Comparison of ENCODE assay signal across 1 cellular context in genomic region chr3:42635111-42635510, GRCh38.
TF ChIP-seq lines count a peak whose summit lies in the region.

No MANE protein-coding gene starts in this region.

TF ChIP-seq in endothelial cell of umbilical vein, 7 proteins besides CTCF, POLR2A, EP300 and RAD21 (continued from another document):
- TF ChIP-seq, protein P1, sequence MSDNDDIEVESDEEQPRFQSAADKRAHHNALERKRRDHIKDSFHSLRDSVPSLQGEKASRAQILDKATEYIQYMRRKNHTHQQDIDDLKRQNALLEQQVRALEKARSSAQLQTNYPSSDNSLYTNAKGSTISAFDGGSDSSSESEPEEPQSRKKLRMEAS (IDR thresholded peaks at IDR 0.05; ENCODE audit: insufficient read depth, insufficient read length): no peak
- TF ChIP-seq EZH2 (IDR thresholded peaks at IDR 0.05; ENCODE audit: borderline replicate concordance, low read depth, low read length, severe bottlenecking) (no peak), MYC (IDR thresholded peaks at IDR 0.05; ENCODE audit: low read depth, low read length) (no peak), POLR2AphosphoS5 (IDR thresholded peaks at IDR 0.05; ENCODE audit: insufficient read depth, low read depth, low read length) (no peak)
